1 cellular context compared by ENCODE assay signal in the genomic region with DNA sequence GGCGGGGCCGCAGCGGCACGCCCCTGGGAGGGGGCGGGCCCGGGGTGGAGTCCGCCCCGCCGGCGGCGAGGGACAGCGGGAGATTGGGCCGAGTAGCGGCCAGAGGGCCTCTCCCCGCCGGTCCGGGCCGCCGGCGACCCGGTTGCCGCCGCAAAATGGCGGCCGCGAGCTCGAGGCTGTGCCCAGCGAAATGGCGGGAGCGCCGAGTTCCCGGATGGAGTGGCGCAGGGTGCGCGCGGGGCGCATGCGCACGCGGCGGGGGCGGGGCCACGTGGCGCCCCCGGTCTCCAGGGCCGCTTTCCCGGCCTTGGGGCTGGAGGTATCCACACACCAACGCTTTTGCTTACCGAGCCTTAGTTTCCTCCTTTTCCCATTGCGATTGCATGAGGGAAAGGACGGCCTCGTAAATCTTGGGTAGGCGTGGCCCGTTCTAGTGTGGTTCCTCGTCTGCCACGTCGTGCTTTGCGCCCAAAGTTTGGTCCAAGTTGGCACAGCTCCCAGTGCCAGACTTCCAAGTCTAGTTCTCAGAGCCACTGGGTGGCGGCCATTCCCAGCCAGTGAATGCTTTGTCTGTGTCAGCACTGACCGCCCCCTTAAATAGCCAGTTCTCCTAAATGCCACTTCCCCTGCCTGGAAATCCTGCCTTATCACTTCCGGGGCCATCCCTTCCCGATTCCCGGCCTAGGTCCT.
A peak's percentile ranks its signal among the peaks of the same experiment; 100 is the strongest.
TF ChIP-seq lines count a peak whose summit lies in the region.

No MANE protein-coding gene starts in this region.

TF ChIP-seq in GM12878, 131 proteins besides CTCF, POLR2A, EP300 and RAD21 (continues in another document):
- TF ChIP-seq, protein P1, sequence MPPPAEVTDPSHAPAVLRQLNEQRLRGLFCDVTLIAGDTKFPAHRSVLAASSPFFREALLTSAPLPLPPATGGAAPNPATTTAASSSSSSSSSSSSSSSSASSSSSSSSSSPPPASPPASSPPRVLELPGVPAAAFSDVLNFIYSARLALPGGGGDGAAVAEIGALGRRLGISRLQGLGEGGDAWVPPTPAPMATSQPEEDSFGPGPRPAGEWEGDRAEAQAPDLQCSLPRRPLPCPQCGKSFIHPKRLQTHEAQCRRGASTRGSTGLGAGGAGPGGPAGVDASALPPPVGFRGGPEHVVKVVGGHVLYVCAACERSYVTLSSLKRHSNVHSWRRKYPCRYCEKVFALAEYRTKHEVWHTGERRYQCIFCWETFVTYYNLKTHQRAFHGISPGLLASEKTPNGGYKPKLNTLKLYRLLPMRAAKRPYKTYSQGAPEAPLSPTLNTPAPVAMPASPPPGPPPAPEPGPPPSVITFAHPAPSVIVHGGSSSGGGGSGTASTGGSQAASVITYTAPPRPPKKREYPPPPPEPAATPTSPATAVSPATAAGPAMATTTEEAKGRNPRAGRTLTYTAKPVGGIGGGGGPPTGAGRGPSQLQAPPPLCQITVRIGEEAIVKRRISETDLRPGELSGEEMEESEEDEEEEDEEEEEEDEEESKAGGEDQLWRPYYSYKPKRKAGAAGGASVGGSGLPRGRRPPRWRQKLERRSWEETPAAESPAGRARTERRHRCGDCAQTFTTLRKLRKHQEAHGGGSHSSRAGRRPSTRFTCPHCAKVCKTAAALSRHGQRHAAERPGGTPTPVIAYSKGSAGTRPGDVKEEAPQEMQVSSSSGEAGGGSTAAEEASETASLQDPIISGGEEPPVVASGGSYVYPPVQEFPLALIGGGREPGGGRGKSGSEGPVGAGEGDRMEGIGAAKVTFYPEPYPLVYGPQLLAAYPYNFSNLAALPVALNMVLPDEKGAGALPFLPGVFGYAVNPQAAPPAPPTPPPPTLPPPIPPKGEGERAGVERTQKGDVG (CRISPR knock-in tag; IDR thresholded peaks at IDR 0.05): no peak
- TF ChIP-seq NFIC (IDR thresholded peaks at IDR 0.05; ENCODE audit: low read depth, low read length) (no peak), CBX5 (IDR thresholded peaks at IDR 0.05; ENCODE audit: low read depth) (no peak), ZSCAN29 (IDR thresholded peaks at IDR 0.05) (peak; percentile 28; the same call in 1 of the 2 replicates), MTA2 (IDR thresholded peaks at IDR 0.05; ENCODE audit: low read depth) (no peak), RUNX3 (IDR thresholded peaks at IDR 0.05; ENCODE audit: low read length) (no peak), JUND (IDR thresholded peaks at IDR 0.05; ENCODE audit: low read depth, low read length) (0 out of 2 replicates have a peak, but pooled peaks have one; percentile 40), GATAD2B (conservative IDR thresholded peaks at IDR 0.05; ENCODE audit: low read depth) (peak; percentile 93), ZNF384 (IDR thresholded peaks at IDR 0.05; ENCODE audit: borderline replicate concordance, low read depth, low read length) (no peak), STAT1 (conservative IDR thresholded peaks at IDR 0.05) (0 out of 2 replicates have a peak, but pooled peaks have one; percentile 72), RELA (IDR thresholded peaks at IDR 0.05; ENCODE audit: borderline replicate concordance, partially characterized antibody) (no peak), NFXL1 (IDR thresholded peaks at IDR 0.05; ENCODE audit: borderline replicate concordance) (no peak), BMI1 (IDR thresholded peaks at IDR 0.05; ENCODE audit: borderline replicate concordance) (no peak), POLR2AphosphoS2 (IDR thresholded peaks at IDR 0.05; ENCODE audit: low read depth, low read length) (peak; percentile 73; the same call in 1 of the 2 replicates), ATF7 (IDR thresholded peaks at IDR 0.05; ENCODE audit: low read depth) (no peak), FOS (IDR thresholded peaks at IDR 0.05; ENCODE audit: borderline replicate concordance, extremely low read depth, insufficient read length) (no peak), MEF2B (IDR thresholded peaks at IDR 0.05; ENCODE audit: partially characterized antibody, poor library complexity, severe bottlenecking) (peak; percentile 15), CHD1 (IDR thresholded peaks at IDR 0.05; ENCODE audit: low read depth, low read length) (peak; percentile 24), CREM (IDR thresholded peaks at IDR 0.05; ENCODE audit: low read depth) (peak; percentile 10; the same call in 1 of the 2 replicates), FOXK2 (IDR thresholded peaks at IDR 0.05) (no peak), CHD4 (IDR thresholded peaks at IDR 0.05) (no peak), BCL11A (IDR thresholded peaks at IDR 0.05; ENCODE audit: low read depth, low read length) (peak; percentile 1; the same call in 1 of the 2 replicates), EZH2 (IDR thresholded peaks at IDR 0.05; ENCODE audit: borderline replicate concordance, control insufficient read depth, low read depth, low read length) (no peak)
- TF ChIP-seq, protein P2, sequence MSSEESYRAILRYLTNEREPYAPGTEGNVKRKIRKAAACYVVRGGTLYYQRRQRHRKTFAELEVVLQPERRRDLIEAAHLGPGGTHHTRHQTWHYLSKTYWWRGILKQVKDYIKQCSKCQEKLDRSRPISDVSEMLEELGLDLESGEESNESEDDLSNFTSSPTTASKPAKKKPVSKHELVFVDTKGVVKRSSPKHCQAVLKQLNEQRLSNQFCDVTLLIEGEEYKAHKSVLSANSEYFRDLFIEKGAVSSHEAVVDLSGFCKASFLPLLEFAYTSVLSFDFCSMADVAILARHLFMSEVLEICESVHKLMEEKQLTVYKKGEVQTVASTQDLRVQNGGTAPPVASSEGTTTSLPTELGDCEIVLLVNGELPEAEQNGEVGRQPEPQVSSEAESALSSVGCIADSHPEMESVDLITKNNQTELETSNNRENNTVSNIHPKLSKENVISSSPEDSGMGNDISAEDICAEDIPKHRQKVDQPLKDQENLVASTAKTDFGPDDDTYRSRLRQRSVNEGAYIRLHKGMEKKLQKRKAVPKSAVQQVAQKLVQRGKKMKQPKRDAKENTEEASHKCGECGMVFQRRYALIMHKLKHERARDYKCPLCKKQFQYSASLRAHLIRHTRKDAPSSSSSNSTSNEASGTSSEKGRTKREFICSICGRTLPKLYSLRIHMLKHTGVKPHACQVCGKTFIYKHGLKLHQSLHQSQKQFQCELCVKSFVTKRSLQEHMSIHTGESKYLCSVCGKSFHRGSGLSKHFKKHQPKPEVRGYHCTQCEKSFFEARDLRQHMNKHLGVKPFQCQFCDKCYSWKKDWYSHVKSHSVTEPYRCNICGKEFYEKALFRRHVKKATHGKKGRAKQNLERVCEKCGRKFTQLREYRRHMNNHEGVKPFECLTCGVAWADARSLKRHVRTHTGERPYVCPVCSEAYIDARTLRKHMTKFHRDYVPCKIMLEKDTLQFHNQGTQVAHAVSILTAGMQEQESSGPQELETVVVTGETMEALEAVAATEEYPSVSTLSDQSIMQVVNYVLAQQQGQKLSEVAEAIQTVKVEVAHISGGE (CRISPR knock-in tag; IDR thresholded peaks at IDR 0.05): no peak
- TF ChIP-seq, protein P3, sequence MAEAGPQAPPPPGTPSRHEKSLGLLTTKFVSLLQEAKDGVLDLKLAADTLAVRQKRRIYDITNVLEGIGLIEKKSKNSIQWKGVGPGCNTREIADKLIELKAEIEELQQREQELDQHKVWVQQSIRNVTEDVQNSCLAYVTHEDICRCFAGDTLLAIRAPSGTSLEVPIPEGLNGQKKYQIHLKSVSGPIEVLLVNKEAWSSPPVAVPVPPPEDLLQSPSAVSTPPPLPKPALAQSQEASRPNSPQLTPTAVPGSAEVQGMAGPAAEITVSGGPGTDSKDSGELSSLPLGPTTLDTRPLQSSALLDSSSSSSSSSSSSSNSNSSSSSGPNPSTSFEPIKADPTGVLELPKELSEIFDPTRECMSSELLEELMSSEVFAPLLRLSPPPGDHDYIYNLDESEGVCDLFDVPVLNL (IDR thresholded peaks at IDR 0.05; ENCODE audit: low read depth, low read length): no peak
- TF ChIP-seq, protein P4, sequence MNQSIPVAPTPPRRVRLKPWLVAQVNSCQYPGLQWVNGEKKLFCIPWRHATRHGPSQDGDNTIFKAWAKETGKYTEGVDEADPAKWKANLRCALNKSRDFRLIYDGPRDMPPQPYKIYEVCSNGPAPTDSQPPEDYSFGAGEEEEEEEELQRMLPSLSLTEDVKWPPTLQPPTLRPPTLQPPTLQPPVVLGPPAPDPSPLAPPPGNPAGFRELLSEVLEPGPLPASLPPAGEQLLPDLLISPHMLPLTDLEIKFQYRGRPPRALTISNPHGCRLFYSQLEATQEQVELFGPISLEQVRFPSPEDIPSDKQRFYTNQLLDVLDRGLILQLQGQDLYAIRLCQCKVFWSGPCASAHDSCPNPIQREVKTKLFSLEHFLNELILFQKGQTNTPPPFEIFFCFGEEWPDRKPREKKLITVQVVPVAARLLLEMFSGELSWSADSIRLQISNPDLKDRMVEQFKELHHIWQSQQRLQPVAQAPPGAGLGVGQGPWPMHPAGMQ (IDR thresholded peaks at IDR 0.05; ENCODE audit: borderline replicate concordance): no peak
- TF ChIP-seq, protein P5, sequence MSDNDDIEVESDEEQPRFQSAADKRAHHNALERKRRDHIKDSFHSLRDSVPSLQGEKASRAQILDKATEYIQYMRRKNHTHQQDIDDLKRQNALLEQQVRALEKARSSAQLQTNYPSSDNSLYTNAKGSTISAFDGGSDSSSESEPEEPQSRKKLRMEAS (IDR thresholded peaks at IDR 0.05; ENCODE audit: low read depth, low read length): peak; percentile 80; the same call in 1 of the 2 replicates
- TF ChIP-seq, protein P6, sequence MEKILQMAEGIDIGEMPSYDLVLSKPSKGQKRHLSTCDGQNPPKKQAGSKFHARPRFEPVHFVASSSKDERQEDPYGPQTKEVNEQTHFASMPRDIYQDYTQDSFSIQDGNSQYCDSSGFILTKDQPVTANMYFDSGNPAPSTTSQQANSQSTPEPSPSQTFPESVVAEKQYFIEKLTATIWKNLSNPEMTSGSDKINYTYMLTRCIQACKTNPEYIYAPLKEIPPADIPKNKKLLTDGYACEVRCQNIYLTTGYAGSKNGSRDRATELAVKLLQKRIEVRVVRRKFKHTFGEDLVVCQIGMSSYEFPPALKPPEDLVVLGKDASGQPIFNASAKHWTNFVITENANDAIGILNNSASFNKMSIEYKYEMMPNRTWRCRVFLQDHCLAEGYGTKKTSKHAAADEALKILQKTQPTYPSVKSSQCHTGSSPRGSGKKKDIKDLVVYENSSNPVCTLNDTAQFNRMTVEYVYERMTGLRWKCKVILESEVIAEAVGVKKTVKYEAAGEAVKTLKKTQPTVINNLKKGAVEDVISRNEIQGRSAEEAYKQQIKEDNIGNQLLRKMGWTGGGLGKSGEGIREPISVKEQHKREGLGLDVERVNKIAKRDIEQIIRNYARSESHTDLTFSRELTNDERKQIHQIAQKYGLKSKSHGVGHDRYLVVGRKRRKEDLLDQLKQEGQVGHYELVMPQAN (conservative IDR thresholded peaks at IDR 0.05): peak; percentile 79
- TF ChIP-seq, protein P7, sequence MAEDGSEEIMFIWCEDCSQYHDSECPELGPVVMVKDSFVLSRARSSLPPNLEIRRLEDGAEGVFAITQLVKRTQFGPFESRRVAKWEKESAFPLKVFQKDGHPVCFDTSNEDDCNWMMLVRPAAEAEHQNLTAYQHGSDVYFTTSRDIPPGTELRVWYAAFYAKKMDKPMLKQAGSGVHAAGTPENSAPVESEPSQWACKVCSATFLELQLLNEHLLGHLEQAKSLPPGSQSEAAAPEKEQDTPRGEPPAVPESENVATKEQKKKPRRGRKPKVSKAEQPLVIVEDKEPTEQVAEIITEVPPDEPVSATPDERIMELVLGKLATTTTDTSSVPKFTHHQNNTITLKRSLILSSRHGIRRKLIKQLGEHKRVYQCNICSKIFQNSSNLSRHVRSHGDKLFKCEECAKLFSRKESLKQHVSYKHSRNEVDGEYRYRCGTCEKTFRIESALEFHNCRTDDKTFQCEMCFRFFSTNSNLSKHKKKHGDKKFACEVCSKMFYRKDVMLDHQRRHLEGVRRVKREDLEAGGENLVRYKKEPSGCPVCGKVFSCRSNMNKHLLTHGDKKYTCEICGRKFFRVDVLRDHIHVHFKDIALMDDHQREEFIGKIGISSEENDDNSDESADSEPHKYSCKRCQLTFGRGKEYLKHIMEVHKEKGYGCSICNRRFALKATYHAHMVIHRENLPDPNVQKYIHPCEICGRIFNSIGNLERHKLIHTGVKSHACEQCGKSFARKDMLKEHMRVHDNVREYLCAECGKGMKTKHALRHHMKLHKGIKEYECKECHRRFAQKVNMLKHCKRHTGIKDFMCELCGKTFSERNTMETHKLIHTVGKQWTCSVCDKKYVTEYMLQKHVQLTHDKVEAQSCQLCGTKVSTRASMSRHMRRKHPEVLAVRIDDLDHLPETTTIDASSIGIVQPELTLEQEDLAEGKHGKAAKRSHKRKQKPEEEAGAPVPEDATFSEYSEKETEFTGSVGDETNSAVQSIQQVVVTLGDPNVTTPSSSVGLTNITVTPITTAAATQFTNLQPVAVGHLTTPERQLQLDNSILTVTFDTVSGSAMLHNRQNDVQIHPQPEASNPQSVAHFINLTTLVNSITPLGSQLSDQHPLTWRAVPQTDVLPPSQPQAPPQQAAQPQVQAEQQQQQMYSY (CRISPR knock-in tag; IDR thresholded peaks at IDR 0.05): no peak
- TF ChIP-seq, protein P8, sequence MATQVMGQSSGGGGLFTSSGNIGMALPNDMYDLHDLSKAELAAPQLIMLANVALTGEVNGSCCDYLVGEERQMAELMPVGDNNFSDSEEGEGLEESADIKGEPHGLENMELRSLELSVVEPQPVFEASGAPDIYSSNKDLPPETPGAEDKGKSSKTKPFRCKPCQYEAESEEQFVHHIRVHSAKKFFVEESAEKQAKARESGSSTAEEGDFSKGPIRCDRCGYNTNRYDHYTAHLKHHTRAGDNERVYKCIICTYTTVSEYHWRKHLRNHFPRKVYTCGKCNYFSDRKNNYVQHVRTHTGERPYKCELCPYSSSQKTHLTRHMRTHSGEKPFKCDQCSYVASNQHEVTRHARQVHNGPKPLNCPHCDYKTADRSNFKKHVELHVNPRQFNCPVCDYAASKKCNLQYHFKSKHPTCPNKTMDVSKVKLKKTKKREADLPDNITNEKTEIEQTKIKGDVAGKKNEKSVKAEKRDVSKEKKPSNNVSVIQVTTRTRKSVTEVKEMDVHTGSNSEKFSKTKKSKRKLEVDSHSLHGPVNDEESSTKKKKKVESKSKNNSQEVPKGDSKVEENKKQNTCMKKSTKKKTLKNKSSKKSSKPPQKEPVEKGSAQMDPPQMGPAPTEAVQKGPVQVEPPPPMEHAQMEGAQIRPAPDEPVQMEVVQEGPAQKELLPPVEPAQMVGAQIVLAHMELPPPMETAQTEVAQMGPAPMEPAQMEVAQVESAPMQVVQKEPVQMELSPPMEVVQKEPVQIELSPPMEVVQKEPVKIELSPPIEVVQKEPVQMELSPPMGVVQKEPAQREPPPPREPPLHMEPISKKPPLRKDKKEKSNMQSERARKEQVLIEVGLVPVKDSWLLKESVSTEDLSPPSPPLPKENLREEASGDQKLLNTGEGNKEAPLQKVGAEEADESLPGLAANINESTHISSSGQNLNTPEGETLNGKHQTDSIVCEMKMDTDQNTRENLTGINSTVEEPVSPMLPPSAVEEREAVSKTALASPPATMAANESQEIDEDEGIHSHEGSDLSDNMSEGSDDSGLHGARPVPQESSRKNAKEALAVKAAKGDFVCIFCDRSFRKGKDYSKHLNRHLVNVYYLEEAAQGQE (IDR thresholded peaks at IDR 0.05; ENCODE audit: low read depth, low read length): no peak
- TF ChIP-seq, protein P9, sequence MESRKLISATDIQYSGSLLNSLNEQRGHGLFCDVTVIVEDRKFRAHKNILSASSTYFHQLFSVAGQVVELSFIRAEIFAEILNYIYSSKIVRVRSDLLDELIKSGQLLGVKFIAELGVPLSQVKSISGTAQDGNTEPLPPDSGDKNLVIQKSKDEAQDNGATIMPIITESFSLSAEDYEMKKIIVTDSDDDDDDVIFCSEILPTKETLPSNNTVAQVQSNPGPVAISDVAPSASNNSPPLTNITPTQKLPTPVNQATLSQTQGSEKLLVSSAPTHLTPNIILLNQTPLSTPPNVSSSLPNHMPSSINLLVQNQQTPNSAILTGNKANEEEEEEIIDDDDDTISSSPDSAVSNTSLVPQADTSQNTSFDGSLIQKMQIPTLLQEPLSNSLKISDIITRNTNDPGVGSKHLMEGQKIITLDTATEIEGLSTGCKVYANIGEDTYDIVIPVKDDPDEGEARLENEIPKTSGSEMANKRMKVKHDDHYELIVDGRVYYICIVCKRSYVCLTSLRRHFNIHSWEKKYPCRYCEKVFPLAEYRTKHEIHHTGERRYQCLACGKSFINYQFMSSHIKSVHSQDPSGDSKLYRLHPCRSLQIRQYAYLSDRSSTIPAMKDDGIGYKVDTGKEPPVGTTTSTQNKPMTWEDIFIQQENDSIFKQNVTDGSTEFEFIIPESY (IDR thresholded peaks at IDR 0.05): no peak; the same call in 1 of the 2 replicates
